Comparison of ENCODE assay signal across 1 cellular context in the genomic region with DNA sequence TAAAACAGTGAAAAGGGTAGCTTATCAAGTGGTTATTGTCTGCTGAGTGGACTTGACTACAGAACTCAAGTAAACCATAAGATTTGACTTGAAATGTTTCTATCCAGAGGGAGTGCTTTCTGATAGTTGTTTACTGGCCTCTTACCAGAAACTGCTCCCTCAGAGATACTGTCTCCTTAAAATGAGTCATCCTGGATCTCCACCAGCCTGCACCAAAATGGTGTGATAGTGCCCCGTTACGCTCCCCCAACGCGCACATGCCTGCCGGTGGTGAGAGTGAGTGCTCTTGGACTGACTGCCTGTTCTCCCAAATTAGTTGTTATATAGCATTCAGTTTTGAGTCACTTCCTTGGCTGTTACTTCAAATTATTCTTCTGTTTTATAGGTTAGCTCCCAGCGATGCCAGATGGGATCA.
TF ChIP-seq lines count a peak whose summit lies in the region.

No MANE protein-coding gene starts in this region.

TF ChIP-seq in HEK293, 187 proteins besides CTCF, POLR2A, EP300 and RAD21 (continued from another document and continues in another):
- no peak for TF ChIP-seq ZNF518A (tag by site-specific recombination; conservative IDR thresholded peaks at IDR 0.05; ENCODE audit: low read depth)
- TF ChIP-seq RBAK (tag by site-specific recombination; IDR thresholded peaks at IDR 0.05) = no peak
- TF ChIP-seq ZNF510 (tag by site-specific recombination; IDR thresholded peaks at IDR 0.05; ENCODE audit: insufficient replicate concordance) = no peak
- no peak for TF ChIP-seq ZNF211 (tag by site-specific recombination; IDR thresholded peaks at IDR 0.05; ENCODE audit: low read depth)
- no peak for TF ChIP-seq REPIN1 (tag by site-specific recombination; IDR thresholded peaks at IDR 0.05; ENCODE audit: low read depth)
- no peak for TF ChIP-seq ZBTB21 (tag by site-specific recombination; IDR thresholded peaks at IDR 0.05)
- no peak for TF ChIP-seq ZNF146 (tag by site-specific recombination; IDR thresholded peaks at IDR 0.05)
- no peak for TF ChIP-seq ZNF239 (tag by site-specific recombination; IDR thresholded peaks at IDR 0.05)
- no peak for TF ChIP-seq ZNF335 (tag by site-specific recombination; conservative IDR thresholded peaks at IDR 0.05)
- TF ChIP-seq ZNF677 (tag by site-specific recombination; IDR thresholded peaks at IDR 0.05) = no peak
- TF ChIP-seq MYNN (tag by site-specific recombination; IDR thresholded peaks at IDR 0.05; ENCODE audit: borderline replicate concordance) = 0 out of 2 replicates have a peak, but pooled peaks have one; percentile 34
- no peak for TF ChIP-seq ZBTB10 (tag by site-specific recombination; IDR thresholded peaks at IDR 0.05)
- no peak for TF ChIP-seq ZNF433 (tag by site-specific recombination; IDR thresholded peaks at IDR 0.05; ENCODE audit: low read depth)
- TF ChIP-seq FEZF1 (tag by site-specific recombination; IDR thresholded peaks at IDR 0.05) = peak; percentile 60
- TF ChIP-seq ZNF184 (tag by site-specific recombination; IDR thresholded peaks at IDR 0.05) = 0 out of 2 replicates have a peak, but pooled peaks have one; percentile 59
- peak; percentile 74 for TF ChIP-seq ZNF223 (tag by site-specific recombination; IDR thresholded peaks at IDR 0.05)
- TF ChIP-seq ZIC2 (tag by site-specific recombination; IDR thresholded peaks at IDR 0.05) = no peak
- TF ChIP-seq ZNF280D (tag by site-specific recombination; IDR thresholded peaks at IDR 0.05) = no peak
- TF ChIP-seq ZBTB8A (tag by site-specific recombination; IDR thresholded peaks at IDR 0.05) = no peak
- no peak for TF ChIP-seq ZBTB48 (tag by site-specific recombination; IDR thresholded peaks at IDR 0.05)
- TF ChIP-seq ZNF704 (tag by site-specific recombination; IDR thresholded peaks at IDR 0.05) = no peak
- TF ChIP-seq HOXD13 (CRISPR knock-in tag; IDR thresholded peaks at IDR 0.05; ENCODE audit: borderline replicate concordance) = no peak
- 0 out of 2 replicates have a peak, but pooled peaks have one; percentile 28 for TF ChIP-seq PRDM4 (tag by site-specific recombination; IDR thresholded peaks at IDR 0.05)
- TF ChIP-seq GFI1B (tag by site-specific recombination; IDR thresholded peaks at IDR 0.05) = no peak
- peak; percentile 92 for TF ChIP-seq ZNF600 (tag by site-specific recombination; IDR thresholded peaks at IDR 0.05)
- no peak for TF ChIP-seq ZNF121 (tag by site-specific recombination; IDR thresholded peaks at IDR 0.05)
- no peak for TF ChIP-seq ZNF747 (tag by site-specific recombination; IDR thresholded peaks at IDR 0.05)
- no peak for TF ChIP-seq ZNF350 (tag by site-specific recombination; IDR thresholded peaks at IDR 0.05)
- no peak for TF ChIP-seq ZNF692 (tag by site-specific recombination; IDR thresholded peaks at IDR 0.05)
- no peak for TF ChIP-seq ATF2 (tag by site-specific recombination; IDR thresholded peaks at IDR 0.05; ENCODE audit: low read depth)
- no peak for TF ChIP-seq ZNF555 (tag by site-specific recombination; conservative IDR thresholded peaks at IDR 0.05)
- no peak for TF ChIP-seq YY1 (tag by site-specific recombination; IDR thresholded peaks at IDR 0.05)
- TF ChIP-seq ZNF174 (tag by site-specific recombination; IDR thresholded peaks at IDR 0.05) = no peak
- no peak for TF ChIP-seq ZNF311 (tag by site-specific recombination; IDR thresholded peaks at IDR 0.05; ENCODE audit: borderline replicate concordance)
- peak; percentile 80 for TF ChIP-seq PRDM6 (tag by site-specific recombination; IDR thresholded peaks at IDR 0.05)
- no peak for TF ChIP-seq ZNF26 (tag by site-specific recombination; IDR thresholded peaks at IDR 0.05)
- TF ChIP-seq KLF16 (tag by site-specific recombination; IDR thresholded peaks at IDR 0.05) = no peak
